Comparison of ENCODE assay signal across 20 cellular contexts in genomic region chr6:123658848-123659247, GRCh38. TPM values are rescaled to one million over a fixed set of nuclear protein-coding genes. Genes with fewer than 3 reads are reported as not detected.
"Had no signal": no experiment of that assay in that cellular context is flagged by ENCODE, and none has a peak within 500 bp of the region (broad histone marks: within the 10 kb centered on the region; RNA-seq: fewer than 3 reads in every experiment).

No MANE protein-coding gene starts in this region.

- H3K27ac Mint-ChIP-seq: dendritic cell treated with granulocyte-macrophage colony-stimulating factor and Interleukin-4, amounts not matched to agents 40 ng/mL and 50 ng/mL, for 4 days; effector memory CD8-positive, alpha-beta T cell; immature natural killer cell; naive B cell; nephron had no signal

- DNase-seq: effector memory CD8-positive, alpha-beta T cell; esophagus squamous epithelium; foreskin fibroblast; left ventricle myocardium inferior; lower lobe of right lung; mesenchymal stem cell; naive B cell; posterior cingulate gyrus; right cardiac atrium; small intestine; stimulated activated CD4-positive, alpha-beta T cell treated with anti-CD3 and anti-CD28 coated beads, Interleukin-12 subunit alpha, Interleukin-12 subunit beta, amount 100 ng/mL, for 4 hours; stimulated activated naive CD4-positive, alpha-beta T cell treated with Interleukin-2 at 50 U/mL for 16 hours; trophoblast cell had no signal

- H3K4me1 Mint-ChIP-seq: nephron had no signal

- H3K9me3 Mint-ChIP-seq: dendritic cell treated with granulocyte-macrophage colony-stimulating factor and Interleukin-4, amounts not matched to agents 40 ng/mL and 50 ng/mL, for 4 days; naive B cell; nephron had no signal

- H3K27me3 Mint-ChIP-seq: dendritic cell treated with granulocyte-macrophage colony-stimulating factor and Interleukin-4, amounts not matched to agents 40 ng/mL and 50 ng/mL, for 4 days; effector memory CD8-positive, alpha-beta T cell; naive B cell had no signal

- H3K27me3 ChIP-seq: esophagus squamous epithelium, neutrophil had no signal

- H3K9me3 ChIP-seq: esophagus squamous epithelium, left ventricle myocardium inferior, lower lobe of right lung, neutrophil had no signal

- H3K36me3 Mint-ChIP-seq: immature natural killer cell, naive B cell had no signal

- H3K27ac ChIP-seq: epithelial cell of prostate, esophagus squamous epithelium, left ventricle myocardium inferior, lower lobe of right lung, neutrophil had no signal

- ATAC-seq: effector memory CD8-positive, alpha-beta T cell; lower lobe of right lung; right cardiac atrium had no signal

- H3K4me1 ChIP-seq: esophagus squamous epithelium, lower lobe of right lung had no signal

- H3K4me3 ChIP-seq: esophagus squamous epithelium, left ventricle myocardium inferior, lower lobe of right lung had no signal

- H3K4me3 Mint-ChIP-seq: dendritic cell treated with granulocyte-macrophage colony-stimulating factor and Interleukin-4, amounts not matched to agents 40 ng/mL and 50 ng/mL, for 4 days; effector memory CD8-positive, alpha-beta T cell; immature natural killer cell; naive B cell; nephron had no signal

- H3K36me3 ChIP-seq: esophagus squamous epithelium, left ventricle myocardium inferior, lower lobe of right lung, neutrophil had no signal

RNA-seq across cellular contexts. Expression of gene TRDN, which starts 22.1 kb away (rescaled TPM):
- total RNA-seq: esophagus squamous epithelium, lower lobe of right lung, osteoblast had no signal
- polyA plus RNA-seq: immature natural killer cell, keratinocyte had no signal
